In the genomic region with DNA sequence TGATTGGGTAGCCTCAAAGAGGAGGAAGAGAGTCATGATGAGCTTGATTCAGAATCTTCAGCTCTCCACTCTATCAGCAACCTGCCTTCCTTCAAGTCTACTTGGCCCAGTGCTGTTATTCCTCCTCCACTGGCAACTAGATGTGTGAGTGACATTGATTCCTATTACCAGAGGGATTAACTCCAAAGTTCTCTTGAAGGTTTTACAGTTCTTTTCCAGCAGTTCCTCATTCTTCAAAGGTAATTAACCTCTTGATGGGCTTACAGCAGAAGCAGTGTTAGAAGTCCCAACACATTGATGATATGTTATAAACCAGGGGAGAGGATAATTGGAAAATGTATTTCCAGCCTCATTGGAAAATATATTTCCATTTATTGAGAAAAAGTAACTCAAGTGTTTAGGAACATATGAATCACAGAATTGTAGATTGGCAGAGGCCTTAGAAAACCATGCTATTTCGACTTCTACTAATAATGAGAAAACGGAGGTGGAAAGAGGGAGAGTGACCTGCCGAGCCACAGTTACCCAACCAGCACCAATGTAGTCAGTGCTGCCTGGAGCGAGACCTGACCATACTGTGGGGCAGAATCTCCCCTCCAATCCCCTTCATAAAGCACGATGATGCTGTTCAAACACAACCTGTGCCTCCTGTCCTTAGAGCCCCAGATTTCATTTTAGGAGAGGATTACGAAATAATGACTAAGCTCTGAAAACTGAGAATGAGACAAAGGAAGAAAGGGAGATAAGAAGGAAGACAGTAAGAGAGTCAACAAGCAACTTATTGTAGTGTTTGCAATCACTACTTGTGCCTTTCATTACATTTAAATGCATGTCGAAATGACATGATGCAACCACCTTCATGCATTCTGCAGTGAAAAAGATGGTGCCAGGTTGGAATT, we compare ENCODE assay signal across 9 cellular contexts.
DNase-seq lines count a peak whose midpoint lies in the region; ATAC-seq, FAIRE-seq and TF ChIP-seq lines count a peak whose summit lies in the region.
"Had no signal": no experiment of that assay in that cellular context is flagged by ENCODE, and none has a peak within 500 bp of the region (broad histone marks: within the 10 kb centered on the region; RNA-seq: fewer than 3 reads in every experiment).

No MANE protein-coding gene starts in this region.

- peaks cover 14% of the 10 kb centered on the region for H3K4me1 ChIP-seq in astrocyte (ENCODE audit: insufficient read depth, low read length)

- H3K79me2 ChIP-seq in astrocyte (ENCODE audit: insufficient read depth, low read length), result peaks cover 77% of the 10 kb centered on the region

- no peak for TF ChIP-seq POLR2A in erythroblast (IDR thresholded peaks at IDR 0.05; ENCODE audit: low read length)

- H3K4me3 ChIP-seq in astrocyte (ENCODE audit: insufficient read depth, low read depth, low read length), result no peak overlapping the region

- ATAC-seq in GM19463 (IDR thresholded peaks at IDR 0.05; ENCODE audit: unreplicated experiment) (peak; percentile 88), HG03439 (IDR thresholded peaks at IDR 0.05; ENCODE audit: unreplicated experiment) (peak; percentile 67)

- FAIRE-seq in astrocyte (lab: Jason Lieb, UNC), result no peak

- DNase-seq in ELR (ENCODE audit: low read depth), result peak; percentile 47
- DNase-seq in astrocyte (ENCODE audit: low read depth), result peak; percentile 68
- no peak for DNase-seq in NK-92 treated with Interleukin-12 subunit alpha and Interleukin-12 subunit beta, amount 100 ng/mL, for 24 hours (lab: John Stamatoyannopoulos, UW)
- DNase-seq in germinal center (ENCODE audit: low spot score), result no peak
- DNase-seq in NCI-H774 (lab: John Stamatoyannopoulos, UW), result no peak
- no peak for DNase-seq in erythroblast (lab: John Stamatoyannopoulos, UW)

- no peak for TF ChIP-seq CTCF in astrocyte (IDR thresholded peaks at IDR 0.05; ENCODE audit: insufficient read depth, low read depth, low read length)

- peak overlapping the region; percentile 59 for H3K27ac Mint-ChIP-seq in astrocyte (ENCODE audit: unreplicated experiment)

- no peak overlapping the region for H3K9ac ChIP-seq in astrocyte (ENCODE audit: low read length)

- H3K4me3 Mint-ChIP-seq in astrocyte (ENCODE audit: unreplicated experiment), result no peak overlapping the region

- H2AFZ ChIP-seq in astrocyte (ENCODE audit: low read depth, low read length), result no peak overlapping the region

- H3K9me3 ChIP-seq in astrocyte (ENCODE audit: insufficient read depth, low read depth, low read length), result no peaks in the 10 kb centered on the region

- H3K27me3 ChIP-seq in astrocyte (ENCODE audit: insufficient read depth, low read length), result no peaks in the 10 kb centered on the region

- H3K27me3 Mint-ChIP-seq in astrocyte (ENCODE audit: low read depth, unreplicated experiment), result no peaks in the 10 kb centered on the region

- H3K36me3 Mint-ChIP-seq in astrocyte (ENCODE audit: low read depth, unreplicated experiment), result peaks cover 7% of the 10 kb centered on the region

- no peaks in the 10 kb centered on the region for H4K20me1 ChIP-seq in astrocyte (ENCODE audit: insufficient read depth, low read length)

- H3K27ac ChIP-seq in astrocyte (ENCODE audit: low read depth, low read length), result peak overlapping the region; percentile 85
- H3K27ac ChIP-seq: HL-60 had no signal

- H3K9me3 Mint-ChIP-seq in astrocyte (ENCODE audit: unreplicated experiment), result peaks cover 2% of the 10 kb centered on the region

- no peak overlapping the region for H3K4me2 ChIP-seq in astrocyte (ENCODE audit: low read length)

- no peaks in the 10 kb centered on the region for H3K36me3 ChIP-seq in astrocyte (ENCODE audit: insufficient read depth, low read length)

- H3K4me1 Mint-ChIP-seq in astrocyte (ENCODE audit: low read depth, unreplicated experiment), result peaks cover 44% of the 10 kb centered on the region

Comparison
In these comparisons a context has a peak if more than half of its experiments do, and no peak if none do; other contexts are left out.
1. DNase-seq: peak in ELR (single experiment) and astrocyte (single experiment); none in NK-92 treated with Interleukin-12 subunit alpha and Interleukin-12 subunit beta, amount 100 ng/mL, for 24 hours (single experiment), germinal center (single experiment), NCI-H774 (single experiment) and erythroblast (0 of 2).